In the genomic region with DNA sequence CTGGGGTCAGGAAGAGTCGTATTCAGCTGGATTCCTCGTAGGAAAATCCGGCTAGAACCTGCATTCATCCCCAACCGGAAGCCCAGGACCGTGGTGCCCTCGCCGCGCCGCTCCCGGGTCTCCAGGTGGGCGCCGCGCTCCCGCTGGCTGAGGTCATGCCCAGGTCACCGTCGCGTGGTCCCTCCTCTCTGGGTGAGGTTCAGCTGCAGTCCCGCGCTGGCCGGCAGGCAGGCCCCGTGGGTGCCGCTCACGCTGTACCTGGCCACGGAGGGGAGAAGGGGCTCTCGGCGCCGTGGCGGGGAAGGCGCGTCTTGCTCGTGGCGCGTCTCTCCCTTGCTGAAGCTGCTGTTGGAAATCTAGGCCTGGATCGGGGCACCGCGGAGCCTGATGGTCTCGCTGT, we compare ENCODE assay signal across 24 cellular contexts. TPM values are rescaled to one million over a fixed set of nuclear protein-coding genes. Genes with fewer than 3 reads are reported as not detected.
A peak's percentile ranks its signal among the peaks of the same experiment; 100 is the strongest.
DNase-seq lines count a peak whose midpoint lies in the region; ATAC-seq and TF ChIP-seq lines count a peak whose summit lies in the region.
"Had no signal": no experiment of that assay in that cellular context is flagged by ENCODE, and none has a peak within 500 bp of the region (broad histone marks: within the 10 kb centered on the region; RNA-seq: fewer than 3 reads in every experiment).

No MANE protein-coding gene starts in this region.

- no peaks in the 10 kb centered on the region for H3K36me3 Mint-ChIP-seq in GM23338 (ENCODE audit: low read depth)
- H3K36me3 Mint-ChIP-seq in activated naive CD4-positive, alpha-beta T cell treated with anti-CD3 and anti-CD28 coated beads for 36 hours (ENCODE audit: low read depth): no peaks in the 10 kb centered on the region
- H3K36me3 Mint-ChIP-seq: CD4-positive, CD25-positive, alpha-beta regulatory T cell had no signal

- H3K4me2 ChIP-seq in GM23338: no peak overlapping the region
- H3K4me2 ChIP-seq: BLaER1, SK-N-SH had no signal

- DNase-seq in GM23338 (ENCODE audit: low spot score) (peak; percentile 5), RWPE2 (ENCODE audit: low spot score) (peak; percentile 65), islet precursor cell (peak; percentile 50), stomach (peak; percentile 19)
- DNase-seq in activated naive CD4-positive, alpha-beta T cell treated with anti-CD3 and anti-CD28 coated beads for 36 hours: no peak
- DNase-seq: CD4-positive, CD25-positive, alpha-beta regulatory T cell; DMS153; DND-41; GOT3; KBM-7; MV-4-11; NCI-H1105; NCI-H1436 treated with DMSO at 0.1 percent for 48 hours; NCI-H1930; NCI-H2107; NCI-H524; NCI-H774; SK-N-SH had no signal

- CTCF ChIA-PET in activated naive CD4-positive, alpha-beta T cell treated with anti-CD3 and anti-CD28 coated beads for 36 hours (lab: Charles Lee): interaction anchor here (1.8 kb wide), 1 partner anchor 75 kb away, joined by 4 read pairs; no protein-coding TSS in a partner anchor

- no peak for TF ChIP-seq EP300 in stomach (IDR thresholded peaks at IDR 0.05)

- no peaks in the 10 kb centered on the region for H3K27me3 ChIP-seq in GM23338 (ENCODE audit: insufficient read depth)
- peaks cover 44% of the 10 kb centered on the region for H3K27me3 ChIP-seq in RWPE2 (ENCODE audit: insufficient read depth, poor library complexity, severe bottlenecking)
- peaks cover 0 to 22% (median 11%) of the 10 kb centered on the region in 3 donors for H3K27me3 ChIP-seq in stomach
- H3K27me3 ChIP-seq: BLaER1 had no signal

- H3K27ac Mint-ChIP-seq in GM23338: no peak overlapping the region
- no peak overlapping the region for H3K27ac Mint-ChIP-seq in activated naive CD4-positive, alpha-beta T cell treated with anti-CD3 and anti-CD28 coated beads for 36 hours

- H3K9me3 Mint-ChIP-seq in GM23338: no peaks in the 10 kb centered on the region; the same call in 2 of the 3 replicates
- peaks cover 3% of the 10 kb centered on the region for H3K9me3 Mint-ChIP-seq in activated naive CD4-positive, alpha-beta T cell treated with anti-CD3 and anti-CD28 coated beads for 36 hours

- no peaks in the 10 kb centered on the region for H3K4me1 ChIP-seq in GM23338 (ENCODE audit: insufficient read depth)
- H3K4me1 ChIP-seq in RWPE2 (ENCODE audit: insufficient read depth, poor library complexity, severe bottlenecking): no peaks in the 10 kb centered on the region
- no peaks in the 10 kb centered on the region for H3K4me1 ChIP-seq in stomach

- no peak overlapping the region for H3K4me3 Mint-ChIP-seq in GM23338
- no peak overlapping the region for H3K4me3 Mint-ChIP-seq in activated naive CD4-positive, alpha-beta T cell treated with anti-CD3 and anti-CD28 coated beads for 36 hours
- H3K4me3 Mint-ChIP-seq: CD4-positive, CD25-positive, alpha-beta regulatory T cell had no signal

- no peak overlapping the region for H3K27ac ChIP-seq in GM23338 (ENCODE audit: low read depth)
- no peak overlapping the region for H3K27ac ChIP-seq in RWPE2 (ENCODE audit: poor library complexity, severe bottlenecking)
- H3K27ac ChIP-seq in stomach: no peak overlapping the region
- H3K27ac ChIP-seq: BLaER1 had no signal

- H3K27me3 Mint-ChIP-seq in GM23338 (ENCODE audit: insufficient read depth, low read depth, poor library complexity): peaks cover 6% of the 10 kb centered on the region
- H3K27me3 Mint-ChIP-seq in activated naive CD4-positive, alpha-beta T cell treated with anti-CD3 and anti-CD28 coated beads for 36 hours (ENCODE audit: low read depth): peaks cover 27% of the 10 kb centered on the region

- H3K36me3 ChIP-seq in GM23338 (ENCODE audit: insufficient read depth) (no peaks in the 10 kb centered on the region), RWPE2 (ENCODE audit: low read depth) (no peaks in the 10 kb centered on the region), stomach (no peaks in the 10 kb centered on the region)

- no peak overlapping the region for H3K4me3 ChIP-seq in GM23338
- H3K4me3 ChIP-seq in RWPE2 (ENCODE audit: severe bottlenecking): no peak overlapping the region
- H3K4me3 ChIP-seq in stomach: no peak overlapping the region
- H3K4me3 ChIP-seq: BLaER1 had no signal

- no peaks in the 10 kb centered on the region for H3K4me1 Mint-ChIP-seq in GM23338
- H3K4me1 Mint-ChIP-seq in activated naive CD4-positive, alpha-beta T cell treated with anti-CD3 and anti-CD28 coated beads for 36 hours (ENCODE audit: low read depth): no peaks in the 10 kb centered on the region
- H3K4me1 Mint-ChIP-seq: CD4-positive, CD25-positive, alpha-beta regulatory T cell had no signal

- no peaks in the 10 kb centered on the region for H3K79me2 ChIP-seq in GM23338 (replicated peaks; ENCODE audit: insufficient read depth)

- no peak for TF ChIP-seq CTCF in GM23338 (conservative IDR thresholded peaks at IDR 0.05; ENCODE audit: low read depth in 2 of 2)
- no peak for TF ChIP-seq CTCF in RWPE2 (IDR thresholded peaks at IDR 0.05; ENCODE audit: poor library complexity, severe bottlenecking)
- TF ChIP-seq CTCF in stomach (IDR thresholded peaks at IDR 0.05): no peak

- no peaks in the 10 kb centered on the region for H3K9me2 ChIP-seq in GM23338 (ENCODE audit: insufficient read depth)
- H3K9me2 ChIP-seq: SK-N-SH had no signal

- H2AFZ ChIP-seq in GM23338: peak overlapping the region; percentile 91

- 42 to 76% (median 47%) methylated on average over 3 to 37 of the region's 37 CpGs for WGBS in stomach, 5 donors

- H4K20me1 ChIP-seq in GM23338 (replicated peaks; ENCODE audit: insufficient read depth): no peaks in the 10 kb centered on the region
- H4K20me1 ChIP-seq: BLaER1 had no signal

- no peak for TF ChIP-seq POLR2A in stomach (IDR thresholded peaks at IDR 0.05)

- H3F3A ChIP-seq in GM23338 (replicated peaks; ENCODE audit: low read depth): no peaks in the 10 kb centered on the region

- H3K9me3 ChIP-seq in RWPE2 (ENCODE audit: severe bottlenecking) (no peaks in the 10 kb centered on the region), stomach (peaks cover 0 to 4% (median 0%) of the 10 kb centered on the region in 4 donors)

- intact Hi-C loops in stomach (cut with DNase I; ENCODE audit: low total_unique reads): no loop called here
- intact Hi-C loops in activated naive CD4-positive, alpha-beta T cell treated with anti-CD3 and anti-CD28 coated beads for 36 hours (cut with micrococcal nuclease): no loop called here

- peak; percentile 62 for ATAC-seq in GM23338
- no peak for ATAC-seq in RWPE2 (ENCODE audit: low read depth)
- ATAC-seq in GM19324 (IDR thresholded peaks at IDR 0.05; ENCODE audit: low FRiP score, unreplicated experiment): no peak
- no peak for ATAC-seq in GM19463 (IDR thresholded peaks at IDR 0.05; ENCODE audit: unreplicated experiment)

TF ChIP-seq in GM23338, 12 proteins besides CTCF, POLR2A, EP300 and RAD21 (continues in another document):
- TF ChIP-seq ZNF114 (CRISPR knock-in tag; IDR thresholded peaks at IDR 0.05) (no peak), REST (IDR thresholded peaks at IDR 0.05; ENCODE audit: unreplicated experiment) (no peak), STAT1 (IDR thresholded peaks at IDR 0.05; ENCODE audit: unreplicated experiment) (no peak), ETS1 (IDR thresholded peaks at IDR 0.05) (no peak)

RNA-seq across cellular contexts. Expression of gene LRTM2, which starts 44.5 kb away (rescaled TPM):
- total RNA-seq in GM23338 (2014; rRNA removed; shearing (Covaris generic)): 0.12 TPM in 1 of 2 replicates, not detected in the other
- 0.08 TPM in 1 of 2 replicates, not detected in the other for polyA plus RNA-seq in GM23338 (2016; fragmentation: Nextera tagmentation; extraction: Ambion mirVana)
- not detected for total RNA-seq in stomach
- under 1 TPM in 1 of 3 donors, not detected in 2; 0.03 TPM for polyA plus RNA-seq in stomach
- total RNA-seq in activated naive CD4-positive, alpha-beta T cell treated with anti-CD3 and anti-CD28 coated beads for 36 hours: not detected
- total RNA-seq: CD4-positive, CD25-positive, alpha-beta regulatory T cell; LHCN-M2; MCF 10A had no signal
- polyA plus RNA-seq: AG04450; CD4-positive, CD25-positive, alpha-beta regulatory T cell; SK-N-SH had no signal

RNA-seq across cellular contexts. Expression of gene CACNA2D4, which starts 53.6 kb away (rescaled TPM):
- total RNA-seq in GM23338 (2014; rRNA removed; shearing (Covaris generic)): 0.07 TPM in 1 of 2 replicates, not detected in the other
- polyA plus RNA-seq in GM23338 (2016; fragmentation: Nextera tagmentation; extraction: Ambion mirVana) (0.24 TPM in 1 of 2 replicates, not detected in the other), stomach (1 to 10 TPM; 1.8 to 3.2 (median 1.9) TPM)
- 1 to 10 TPM in 3 of 5 donors, under 1 TPM in 1, not detected in 1; 0.58 to 3.5 (median 1.5) TPM for total RNA-seq in stomach
- total RNA-seq in activated naive CD4-positive, alpha-beta T cell treated with anti-CD3 and anti-CD28 coated beads for 36 hours: 1 to 10 TPM; 2.1 to 2.7 TPM
- total RNA-seq: LHCN-M2, MCF 10A had no signal
